Comparison of ENCODE assay signal across 12 cellular contexts in genomic region chr15:89327113-89327512, GRCh38.
"Had no signal": no experiment of that assay in that cellular context is flagged by ENCODE, and none has a peak within 500 bp of the region (broad histone marks: within the 10 kb centered on the region; RNA-seq: fewer than 3 reads in every experiment).

No MANE protein-coding gene starts in this region.

- ATAC-seq: activated CD4-positive, CD25-positive, alpha-beta regulatory T cell treated with anti-CD3 and anti-CD28 coated beads, Interleukin-2, amount 50 U/mL, for 24 hours; naive thymus-derived CD4-positive, alpha-beta T cell had no signal

- H3K27ac Mint-ChIP-seq: activated naive CD4-positive, alpha-beta T cell treated with anti-CD3 and anti-CD28 coated beads, Interleukin-2, amount 10 ng/mL, durations not matched to agents 7 days and 5 days; activated T-helper 1 cell treated with anti-CD3 and anti-CD28 coated beads, Interleukin-12 subunit alpha, Interleukin-12 subunit beta, Interleukin-2, Interleukin-4 antibody, amounts not matched to agents 30 ng/mL and 10 ng/mL and 1 ng/mL, durations not matched to agents 14 hours and 24 hours and 36 hours had no signal

- H3K4me3 Mint-ChIP-seq: activated naive CD4-positive, alpha-beta T cell treated with anti-CD3 and anti-CD28 coated beads, Interleukin-2, amount 10 ng/mL, durations not matched to agents 7 days and 5 days; activated T-helper 1 cell treated with anti-CD3 and anti-CD28 coated beads, Interleukin-12 subunit alpha, Interleukin-12 subunit beta, Interleukin-2, Interleukin-4 antibody, amounts not matched to agents 30 ng/mL and 10 ng/mL and 1 ng/mL, durations not matched to agents 14 hours and 24 hours and 36 hours; naive thymus-derived CD4-positive, alpha-beta T cell had no signal

- H3K9me3 ChIP-seq: esophagus squamous epithelium, left ventricle myocardium inferior, neutrophil, suprapubic skin had no signal

- H3K27me3 Mint-ChIP-seq: activated naive CD4-positive, alpha-beta T cell treated with anti-CD3 and anti-CD28 coated beads, Interleukin-2, amount 10 ng/mL, durations not matched to agents 7 days and 5 days; naive thymus-derived CD4-positive, alpha-beta T cell had no signal

- H3K9me3 Mint-ChIP-seq: activated naive CD4-positive, alpha-beta T cell treated with anti-CD3 and anti-CD28 coated beads, Interleukin-2, amount 10 ng/mL, durations not matched to agents 7 days and 5 days; activated T-helper 1 cell treated with anti-CD3 and anti-CD28 coated beads, Interleukin-12 subunit alpha, Interleukin-12 subunit beta, Interleukin-2, Interleukin-4 antibody, amounts not matched to agents 30 ng/mL and 10 ng/mL and 1 ng/mL, durations not matched to agents 14 hours and 24 hours and 36 hours; naive thymus-derived CD4-positive, alpha-beta T cell had no signal

- DNase-seq: activated CD4-positive, alpha-beta T cell treated with anti-CD3 and anti-CD28 coated beads, Interleukin-2, amount 50 U/mL, for 4 hours; activated naive CD4-positive, alpha-beta T cell treated with anti-CD3 and anti-CD28 coated beads, Interleukin-2, amount 10 ng/mL, durations not matched to agents 7 days and 5 days; esophagus squamous epithelium; left ventricle myocardium inferior; naive thymus-derived CD4-positive, alpha-beta T cell; stimulated activated CD4-positive, alpha-beta T cell treated with anti-CD3 and anti-CD28 coated beads, Interleukin-2, amount 100 ng/mL, for 48 hours; stimulated activated naive CD4-positive, alpha-beta T cell; trophoblast cell had no signal
